In the genomic region with DNA sequence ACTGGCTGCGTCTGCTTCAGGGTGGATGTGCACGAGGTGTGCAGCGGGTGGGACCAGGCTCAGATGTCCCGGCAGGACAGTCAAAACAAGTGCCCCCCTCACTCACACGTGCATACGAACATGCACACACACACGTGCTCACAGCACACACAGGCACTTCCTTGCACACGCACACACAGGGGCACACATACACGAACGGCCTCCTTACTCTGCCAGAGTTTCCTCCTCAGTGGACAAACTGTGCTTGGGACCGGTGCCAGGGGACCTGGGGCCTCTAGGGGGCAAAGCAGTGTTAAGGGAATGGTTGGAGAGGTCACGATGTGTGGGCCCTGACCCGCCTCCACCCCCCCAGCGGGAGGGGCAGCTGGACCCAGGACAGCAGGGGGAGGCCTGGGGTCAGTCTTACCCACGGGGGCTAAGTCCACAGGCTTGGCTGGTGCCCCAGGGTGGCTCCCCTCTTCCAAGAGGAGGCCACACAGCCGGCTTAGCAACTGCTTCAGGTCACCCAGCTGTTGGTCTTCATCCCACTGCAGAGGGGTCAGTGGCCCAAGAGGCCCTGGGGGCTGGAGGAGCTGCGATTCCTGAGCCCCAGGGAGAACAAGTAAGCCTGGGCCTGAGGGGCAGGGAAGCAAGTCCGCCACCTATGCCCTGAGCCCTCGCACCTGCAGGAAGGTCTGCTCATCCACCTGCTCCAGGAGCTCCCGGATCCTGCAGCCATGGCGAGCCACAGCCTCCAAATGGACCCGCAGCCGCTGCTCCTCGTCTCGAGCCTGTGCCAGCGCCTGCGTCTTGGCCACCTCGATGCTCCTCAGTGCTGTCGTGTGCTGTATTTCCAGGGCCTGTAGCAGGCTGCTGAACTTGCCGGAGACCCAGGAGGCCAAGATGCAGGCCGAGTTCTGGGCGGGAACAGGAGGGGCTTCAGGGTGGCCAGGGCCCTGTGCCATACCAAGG, we compare ENCODE assay signal across 1 cellular context.
TF ChIP-seq lines count a peak whose summit lies in the region.

No MANE protein-coding gene starts in this region.

TF ChIP-seq in HepG2, 621 proteins besides CTCF, POLR2A, EP300 and RAD21 (continued from another document and continues in another):
- TF ChIP-seq, protein P1, sequence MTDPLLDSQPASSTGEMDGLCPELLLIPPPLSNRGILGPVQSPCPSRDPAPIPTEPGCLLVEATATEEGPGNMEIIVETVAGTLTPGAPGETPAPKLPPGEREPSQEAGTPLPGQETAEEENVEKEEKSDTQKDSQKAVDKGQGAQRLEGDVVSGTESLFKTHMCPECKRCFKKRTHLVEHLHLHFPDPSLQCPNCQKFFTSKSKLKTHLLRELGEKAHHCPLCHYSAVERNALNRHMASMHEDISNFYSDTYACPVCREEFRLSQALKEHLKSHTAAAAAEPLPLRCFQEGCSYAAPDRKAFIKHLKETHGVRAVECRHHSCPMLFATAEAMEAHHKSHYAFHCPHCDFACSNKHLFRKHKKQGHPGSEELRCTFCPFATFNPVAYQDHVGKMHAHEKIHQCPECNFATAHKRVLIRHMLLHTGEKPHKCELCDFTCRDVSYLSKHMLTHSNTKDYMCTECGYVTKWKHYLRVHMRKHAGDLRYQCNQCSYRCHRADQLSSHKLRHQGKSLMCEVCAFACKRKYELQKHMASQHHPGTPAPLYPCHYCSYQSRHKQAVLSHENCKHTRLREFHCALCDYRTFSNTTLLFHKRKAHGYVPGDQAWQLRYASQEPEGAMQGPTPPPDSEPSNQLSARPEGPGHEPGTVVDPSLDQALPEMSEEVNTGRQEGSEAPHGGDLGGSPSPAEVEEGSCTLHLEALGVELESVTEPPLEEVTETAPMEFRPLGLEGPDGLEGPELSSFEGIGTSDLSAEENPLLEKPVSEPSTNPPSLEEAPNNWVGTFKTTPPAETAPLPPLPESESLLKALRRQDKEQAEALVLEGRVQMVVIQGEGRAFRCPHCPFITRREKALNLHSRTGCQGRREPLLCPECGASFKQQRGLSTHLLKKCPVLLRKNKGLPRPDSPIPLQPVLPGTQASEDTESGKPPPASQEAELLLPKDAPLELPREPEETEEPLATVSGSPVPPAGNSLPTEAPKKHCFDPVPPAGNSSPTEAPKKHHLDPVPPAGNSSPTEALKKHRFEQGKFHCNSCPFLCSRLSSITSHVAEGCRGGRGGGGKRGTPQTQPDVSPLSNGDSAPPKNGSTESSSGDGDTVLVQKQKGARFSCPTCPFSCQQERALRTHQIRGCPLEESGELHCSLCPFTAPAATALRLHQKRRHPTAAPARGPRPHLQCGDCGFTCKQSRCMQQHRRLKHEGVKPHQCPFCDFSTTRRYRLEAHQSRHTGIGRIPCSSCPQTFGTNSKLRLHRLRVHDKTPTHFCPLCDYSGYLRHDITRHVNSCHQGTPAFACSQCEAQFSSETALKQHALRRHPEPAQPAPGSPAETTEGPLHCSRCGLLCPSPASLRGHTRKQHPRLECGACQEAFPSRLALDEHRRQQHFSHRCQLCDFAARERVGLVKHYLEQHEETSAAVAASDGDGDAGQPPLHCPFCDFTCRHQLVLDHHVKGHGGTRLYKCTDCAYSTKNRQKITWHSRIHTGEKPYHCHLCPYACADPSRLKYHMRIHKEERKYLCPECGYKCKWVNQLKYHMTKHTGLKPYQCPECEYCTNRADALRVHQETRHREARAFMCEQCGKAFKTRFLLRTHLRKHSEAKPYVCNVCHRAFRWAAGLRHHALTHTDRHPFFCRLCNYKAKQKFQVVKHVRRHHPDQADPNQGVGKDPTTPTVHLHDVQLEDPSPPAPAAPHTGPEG (CRISPR knock-in tag; IDR thresholded peaks at IDR 0.05) = 0 out of 2 replicates have a peak, but pooled peaks have one; percentile 19
- TF ChIP-seq ZBTB3 (CRISPR knock-in tag; IDR thresholded peaks at IDR 0.05; ENCODE audit: borderline replicate concordance, low read depth) = no peak; the same call in 1 of the 2 replicates
- TF ChIP-seq, protein P2, sequence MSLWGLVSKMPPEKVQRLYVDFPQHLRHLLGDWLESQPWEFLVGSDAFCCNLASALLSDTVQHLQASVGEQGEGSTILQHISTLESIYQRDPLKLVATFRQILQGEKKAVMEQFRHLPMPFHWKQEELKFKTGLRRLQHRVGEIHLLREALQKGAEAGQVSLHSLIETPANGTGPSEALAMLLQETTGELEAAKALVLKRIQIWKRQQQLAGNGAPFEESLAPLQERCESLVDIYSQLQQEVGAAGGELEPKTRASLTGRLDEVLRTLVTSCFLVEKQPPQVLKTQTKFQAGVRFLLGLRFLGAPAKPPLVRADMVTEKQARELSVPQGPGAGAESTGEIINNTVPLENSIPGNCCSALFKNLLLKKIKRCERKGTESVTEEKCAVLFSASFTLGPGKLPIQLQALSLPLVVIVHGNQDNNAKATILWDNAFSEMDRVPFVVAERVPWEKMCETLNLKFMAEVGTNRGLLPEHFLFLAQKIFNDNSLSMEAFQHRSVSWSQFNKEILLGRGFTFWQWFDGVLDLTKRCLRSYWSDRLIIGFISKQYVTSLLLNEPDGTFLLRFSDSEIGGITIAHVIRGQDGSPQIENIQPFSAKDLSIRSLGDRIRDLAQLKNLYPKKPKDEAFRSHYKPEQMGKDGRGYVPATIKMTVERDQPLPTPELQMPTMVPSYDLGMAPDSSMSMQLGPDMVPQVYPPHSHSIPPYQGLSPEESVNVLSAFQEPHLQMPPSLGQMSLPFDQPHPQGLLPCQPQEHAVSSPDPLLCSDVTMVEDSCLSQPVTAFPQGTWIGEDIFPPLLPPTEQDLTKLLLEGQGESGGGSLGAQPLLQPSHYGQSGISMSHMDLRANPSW (CRISPR knock-in tag; IDR thresholded peaks at IDR 0.05; ENCODE audit: borderline replicate concordance) = no peak; the same call in none of the 2 replicates
- TF ChIP-seq, protein P3, sequence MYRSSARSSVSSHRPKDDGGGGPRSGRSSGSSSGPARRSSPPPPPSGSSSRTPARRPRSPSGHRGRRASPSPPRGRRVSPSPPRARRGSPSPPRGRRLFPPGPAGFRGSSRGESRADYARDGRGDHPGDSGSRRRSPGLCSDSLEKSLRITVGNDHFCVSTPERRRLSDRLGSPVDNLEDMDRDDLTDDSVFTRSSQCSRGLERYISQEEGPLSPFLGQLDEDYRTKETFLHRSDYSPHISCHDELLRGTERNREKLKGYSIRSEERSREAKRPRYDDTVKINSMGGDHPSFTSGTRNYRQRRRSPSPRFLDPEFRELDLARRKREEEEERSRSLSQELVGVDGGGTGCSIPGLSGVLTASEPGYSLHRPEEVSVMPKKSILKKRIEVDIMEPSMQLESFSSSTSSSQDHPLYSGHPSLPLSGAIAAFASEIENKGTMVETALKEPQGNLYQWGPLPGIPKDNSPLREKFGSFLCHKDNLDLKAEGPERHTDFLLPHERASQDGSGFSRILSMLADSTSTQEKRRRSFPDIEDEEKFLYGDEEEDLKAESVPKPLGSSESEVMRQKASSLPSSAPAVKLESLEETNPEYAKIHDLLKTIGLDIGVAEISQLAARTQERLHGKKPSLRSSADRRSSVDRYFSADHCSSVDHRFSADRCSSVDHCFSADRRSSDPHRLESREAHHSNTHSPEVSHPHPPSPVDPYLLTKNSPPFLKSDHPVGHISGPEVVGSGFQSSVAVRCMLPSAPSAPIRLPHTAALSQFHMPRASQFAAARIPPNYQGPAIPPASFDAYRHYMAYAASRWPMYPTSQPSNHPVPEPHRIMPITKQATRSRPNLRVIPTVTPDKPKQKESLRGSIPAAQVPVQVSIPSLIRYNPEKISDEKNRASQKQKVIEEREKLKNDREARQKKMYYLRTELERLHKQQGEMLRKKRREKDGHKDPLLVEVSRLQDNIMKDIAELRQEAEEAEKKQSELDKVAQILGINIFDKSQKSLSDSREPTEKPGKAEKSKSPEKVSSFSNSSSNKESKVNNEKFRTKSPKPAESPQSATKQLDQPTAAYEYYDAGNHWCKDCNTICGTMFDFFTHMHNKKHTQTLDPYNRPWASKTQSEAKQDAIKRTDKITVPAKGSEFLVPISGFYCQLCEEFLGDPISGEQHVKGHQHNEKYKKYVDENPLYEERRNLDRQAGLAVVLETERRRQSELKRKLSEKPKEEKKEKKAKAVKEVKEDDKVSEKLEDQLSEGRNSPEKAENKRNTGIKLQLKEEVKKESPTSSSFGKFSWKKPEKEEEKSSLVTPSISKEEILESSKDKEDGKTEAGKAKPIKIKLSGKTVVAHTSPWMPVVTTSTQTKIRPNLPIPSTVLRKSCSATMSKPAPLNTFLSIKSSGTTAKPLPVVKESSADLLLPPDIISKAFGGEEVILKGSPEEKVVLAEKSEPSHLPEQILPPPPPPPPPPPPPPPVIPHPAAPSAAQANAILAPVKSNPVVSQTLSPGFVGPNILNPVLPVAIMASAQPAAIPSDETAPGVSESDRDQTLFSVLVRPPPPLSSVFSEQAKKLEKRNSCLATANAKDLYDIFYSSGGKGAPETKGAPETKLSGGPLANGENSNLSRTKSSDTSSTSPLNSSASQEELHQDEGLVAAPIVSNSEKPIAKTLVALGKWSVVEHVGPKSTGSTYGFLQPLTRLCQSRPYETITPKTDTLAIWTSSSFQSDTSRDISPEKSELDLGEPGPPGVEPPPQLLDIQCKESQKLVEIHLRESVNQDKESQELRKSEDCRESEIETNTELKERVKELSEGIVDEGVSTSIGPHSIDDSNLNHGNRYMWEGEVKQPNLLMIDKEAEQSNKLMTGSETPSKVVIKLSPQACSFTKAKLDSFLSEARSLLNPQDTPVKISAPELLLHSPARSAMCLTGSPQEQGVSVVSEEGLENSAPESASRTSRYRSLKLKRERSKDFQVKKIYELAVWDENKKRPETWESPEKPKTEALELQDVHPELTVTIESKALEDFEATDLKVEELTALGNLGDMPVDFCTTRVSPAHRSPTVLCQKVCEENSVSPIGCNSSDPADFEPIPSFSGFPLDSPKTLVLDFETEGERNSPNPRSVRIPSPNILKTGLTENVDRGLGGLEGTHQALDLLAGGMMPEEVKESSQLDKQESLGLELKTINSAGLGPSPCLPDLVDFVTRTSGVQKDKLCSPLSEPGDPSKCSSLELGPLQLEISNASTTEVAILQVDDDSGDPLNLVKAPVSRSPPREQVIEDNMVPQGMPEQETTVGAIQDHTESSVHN (CRISPR knock-in tag; IDR thresholded peaks at IDR 0.05) = peak; percentile 26
- TF ChIP-seq, protein P4, sequence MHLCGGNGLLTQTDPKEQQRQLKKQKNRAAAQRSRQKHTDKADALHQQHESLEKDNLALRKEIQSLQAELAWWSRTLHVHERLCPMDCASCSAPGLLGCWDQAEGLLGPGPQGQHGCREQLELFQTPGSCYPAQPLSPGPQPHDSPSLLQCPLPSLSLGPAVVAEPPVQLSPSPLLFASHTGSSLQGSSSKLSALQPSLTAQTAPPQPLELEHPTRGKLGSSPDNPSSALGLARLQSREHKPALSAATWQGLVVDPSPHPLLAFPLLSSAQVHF (CRISPR knock-in tag; IDR thresholded peaks at IDR 0.05) = no peak
- TF ChIP-seq, protein P5, sequence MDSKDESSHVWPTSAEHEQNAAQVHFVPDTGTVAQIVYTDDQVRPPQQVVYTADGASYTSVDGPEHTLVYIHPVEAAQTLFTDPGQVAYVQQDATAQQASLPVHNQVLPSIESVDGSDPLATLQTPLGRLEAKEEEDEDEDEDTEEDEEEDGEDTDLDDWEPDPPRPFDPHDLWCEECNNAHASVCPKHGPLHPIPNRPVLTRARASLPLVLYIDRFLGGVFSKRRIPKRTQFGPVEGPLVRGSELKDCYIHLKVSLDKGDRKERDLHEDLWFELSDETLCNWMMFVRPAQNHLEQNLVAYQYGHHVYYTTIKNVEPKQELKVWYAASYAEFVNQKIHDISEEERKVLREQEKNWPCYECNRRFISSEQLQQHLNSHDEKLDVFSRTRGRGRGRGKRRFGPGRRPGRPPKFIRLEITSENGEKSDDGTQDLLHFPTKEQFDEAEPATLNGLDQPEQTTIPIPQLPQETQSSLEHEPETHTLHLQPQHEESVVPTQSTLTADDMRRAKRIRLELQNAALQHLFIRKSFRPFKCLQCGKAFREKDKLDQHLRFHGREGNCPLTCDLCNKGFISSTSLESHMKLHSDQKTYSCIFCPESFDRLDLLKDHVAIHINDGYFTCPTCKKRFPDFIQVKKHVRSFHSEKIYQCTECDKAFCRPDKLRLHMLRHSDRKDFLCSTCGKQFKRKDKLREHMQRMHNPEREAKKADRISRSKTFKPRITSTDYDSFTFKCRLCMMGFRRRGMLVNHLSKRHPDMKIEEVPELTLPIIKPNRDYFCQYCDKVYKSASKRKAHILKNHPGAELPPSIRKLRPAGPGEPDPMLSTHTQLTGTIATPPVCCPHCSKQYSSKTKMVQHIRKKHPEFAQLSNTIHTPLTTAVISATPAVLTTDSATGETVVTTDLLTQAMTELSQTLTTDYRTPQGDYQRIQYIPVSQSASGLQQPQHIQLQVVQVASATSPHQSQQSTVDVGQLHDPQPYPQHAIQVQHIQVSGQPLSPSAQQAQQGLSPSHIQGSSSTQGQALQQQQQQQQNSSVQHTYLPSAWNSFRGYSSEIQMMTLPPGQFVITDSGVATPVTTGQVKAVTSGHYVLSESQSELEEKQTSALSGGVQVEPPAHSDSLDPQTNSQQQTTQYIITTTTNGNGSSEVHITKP (CRISPR knock-in tag; IDR thresholded peaks at IDR 0.05; ENCODE audit: low read depth) = peak; percentile 78; the same call in 1 of the 2 replicates
- TF ChIP-seq MYC (CRISPR knock-in tag; IDR thresholded peaks at IDR 0.05; ENCODE audit: borderline replicate concordance) = peak; percentile 72
- peak; percentile 70; the same call in 1 of the 2 replicates for TF ChIP-seq REL (CRISPR knock-in tag; conservative IDR thresholded peaks at IDR 0.05)
- peak; percentile 65; the same call in 1 of the 2 replicates for TF ChIP-seq KAT7 (CRISPR knock-in tag; IDR thresholded peaks at IDR 0.05; ENCODE audit: borderline replicate concordance)
- TF ChIP-seq, protein P6, sequence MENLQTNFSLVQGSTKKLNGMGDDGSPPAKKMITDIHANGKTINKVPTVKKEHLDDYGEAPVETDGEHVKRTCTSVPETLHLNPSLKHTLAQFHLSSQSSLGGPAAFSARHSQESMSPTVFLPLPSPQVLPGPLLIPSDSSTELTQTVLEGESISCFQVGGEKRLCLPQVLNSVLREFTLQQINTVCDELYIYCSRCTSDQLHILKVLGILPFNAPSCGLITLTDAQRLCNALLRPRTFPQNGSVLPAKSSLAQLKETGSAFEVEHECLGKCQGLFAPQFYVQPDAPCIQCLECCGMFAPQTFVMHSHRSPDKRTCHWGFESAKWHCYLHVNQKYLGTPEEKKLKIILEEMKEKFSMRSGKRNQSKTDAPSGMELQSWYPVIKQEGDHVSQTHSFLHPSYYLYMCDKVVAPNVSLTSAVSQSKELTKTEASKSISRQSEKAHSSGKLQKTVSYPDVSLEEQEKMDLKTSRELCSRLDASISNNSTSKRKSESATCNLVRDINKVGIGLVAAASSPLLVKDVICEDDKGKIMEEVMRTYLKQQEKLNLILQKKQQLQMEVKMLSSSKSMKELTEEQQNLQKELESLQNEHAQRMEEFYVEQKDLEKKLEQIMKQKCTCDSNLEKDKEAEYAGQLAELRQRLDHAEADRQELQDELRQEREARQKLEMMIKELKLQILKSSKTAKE (CRISPR knock-in tag; IDR thresholded peaks at IDR 0.05; ENCODE audit: borderline replicate concordance) = peak; percentile 59; the same call in 1 of the 2 replicates
- no peak for TF ChIP-seq ZNF562 (CRISPR knock-in tag; IDR thresholded peaks at IDR 0.05; ENCODE audit: borderline replicate concordance)
- TF ChIP-seq, protein P7, sequence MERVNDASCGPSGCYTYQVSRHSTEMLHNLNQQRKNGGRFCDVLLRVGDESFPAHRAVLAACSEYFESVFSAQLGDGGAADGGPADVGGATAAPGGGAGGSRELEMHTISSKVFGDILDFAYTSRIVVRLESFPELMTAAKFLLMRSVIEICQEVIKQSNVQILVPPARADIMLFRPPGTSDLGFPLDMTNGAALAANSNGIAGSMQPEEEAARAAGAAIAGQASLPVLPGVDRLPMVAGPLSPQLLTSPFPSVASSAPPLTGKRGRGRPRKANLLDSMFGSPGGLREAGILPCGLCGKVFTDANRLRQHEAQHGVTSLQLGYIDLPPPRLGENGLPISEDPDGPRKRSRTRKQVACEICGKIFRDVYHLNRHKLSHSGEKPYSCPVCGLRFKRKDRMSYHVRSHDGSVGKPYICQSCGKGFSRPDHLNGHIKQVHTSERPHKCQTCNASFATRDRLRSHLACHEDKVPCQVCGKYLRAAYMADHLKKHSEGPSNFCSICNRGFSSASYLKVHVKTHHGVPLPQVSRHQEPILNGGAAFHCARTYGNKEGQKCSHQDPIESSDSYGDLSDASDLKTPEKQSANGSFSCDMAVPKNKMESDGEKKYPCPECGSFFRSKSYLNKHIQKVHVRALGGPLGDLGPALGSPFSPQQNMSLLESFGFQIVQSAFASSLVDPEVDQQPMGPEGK (CRISPR knock-in tag; IDR thresholded peaks at IDR 0.05) = peak; percentile 100
- no peak for TF ChIP-seq LCORL (IDR thresholded peaks at IDR 0.05)
- TF ChIP-seq LCORL (CRISPR knock-in tag; IDR thresholded peaks at IDR 0.05) = peak; percentile 89
- TF ChIP-seq ATAD3A (CRISPR knock-in tag; IDR thresholded peaks at IDR 0.05) = no peak
- TF ChIP-seq RFX3 (CRISPR knock-in tag; IDR thresholded peaks at IDR 0.05) = no peak
